Comparison of ENCODE assay signal across 8 cellular contexts in genomic region chr18:46917108-46917807, GRCh38. TPM values are rescaled to one million over a fixed set of nuclear protein-coding genes. Genes with fewer than 3 reads are reported as not detected.
DNase-seq lines count a peak whose midpoint lies in the region; ATAC-seq and TF ChIP-seq lines count a peak whose summit lies in the region.

Gene KATNAL2, plus strand, starts transcription at chr18:46917602. Its CDS starts 29,271 bp downstream, at chr18:46946873.
Gene PIAS2, minus strand, starts transcription at chr18:46917507. Its CDS starts 162 bp downstream, at chr18:46917345.

- H3K27ac Mint-ChIP-seq in activated T-helper 1 cell treated with anti-CD3 and anti-CD28 coated beads, Interleukin-12 subunit alpha, Interleukin-12 subunit beta, Interleukin-2, Interleukin-4 antibody, amounts not matched to agents 30 ng/mL and 10 ng/mL and 1 ng/mL, durations not matched to agents 14 hours and 24 hours and 36 hours: peak within 1 kb of the TSS; percentile 90
- peak within 1 kb of the TSS; percentile 55 to 96 (median 92) for H3K27ac Mint-ChIP-seq in naive thymus-derived CD8-positive, alpha-beta T cell
- H3K27ac Mint-ChIP-seq in stimulated activated naive B cell treated with anti-CD40 and anti-IgM and Interleukin-4, amounts not matched to agents 10 μg/mL and 1 μg/mL and 100 μg/mL, for 72 hours: peak within 1 kb of the TSS; percentile 92

- H3K4me3 Mint-ChIP-seq in activated T-helper 1 cell treated with anti-CD3 and anti-CD28 coated beads, Interleukin-12 subunit alpha, Interleukin-12 subunit beta, Interleukin-2, Interleukin-4 antibody, amounts not matched to agents 30 ng/mL and 10 ng/mL and 1 ng/mL, durations not matched to agents 14 hours and 24 hours and 36 hours: peak within 1 kb of the TSS; percentile 94
- H3K4me3 Mint-ChIP-seq in naive thymus-derived CD8-positive, alpha-beta T cell: peak within 1 kb of the TSS; percentile 83 to 95 (median 92)
- H3K4me3 Mint-ChIP-seq in stimulated activated naive B cell treated with anti-CD40 and anti-IgM and Interleukin-4, amounts not matched to agents 10 μg/mL and 1 μg/mL and 100 μg/mL, for 72 hours: peak within 1 kb of the TSS; percentile 93 to 96

- CTCF ChIA-PET in PC-9 (lab: Charles Lee): no interaction called here

- H3K4me2 ChIP-seq in PC-9 (peak within 1 kb of the TSS; percentile 99), fibroblast of lung (ENCODE audit: extremely low read depth, insufficient read depth, low read length) (peak within 1 kb of the TSS; percentile 94)

- no peaks in the 10 kb centered on the region for H3F3A ChIP-seq in PC-9 (ENCODE audit: insufficient read depth, low read depth)

- under 1% methylated on average over 107 of the region's 107 CpGs for WGBS in HUES64

- H4K20me1 ChIP-seq in PC-9 (ENCODE audit: insufficient read depth) (no peaks in the 10 kb centered on the region), fibroblast of lung (ENCODE audit: control insufficient read depth, extremely low read depth, insufficient read depth, low read length) (no peaks in the 10 kb centered on the region)

- peaks cover 5% of the 10 kb centered on the region for H3K27me3 Mint-ChIP-seq in activated T-helper 1 cell treated with anti-CD3 and anti-CD28 coated beads, Interleukin-12 subunit alpha, Interleukin-12 subunit beta, Interleukin-2, Interleukin-4 antibody, amounts not matched to agents 30 ng/mL and 10 ng/mL and 1 ng/mL, durations not matched to agents 14 hours and 24 hours and 36 hours (ENCODE audit: insufficient read depth)
- no peaks in the 10 kb centered on the region for H3K27me3 Mint-ChIP-seq in naive thymus-derived CD8-positive, alpha-beta T cell
- H3K27me3 Mint-ChIP-seq in stimulated activated naive B cell treated with anti-CD40 and anti-IgM and Interleukin-4, amounts not matched to agents 10 μg/mL and 1 μg/mL and 100 μg/mL, for 72 hours: no peaks in the 10 kb centered on the region

- H3K4me1 Mint-ChIP-seq in activated T-helper 1 cell treated with anti-CD3 and anti-CD28 coated beads, Interleukin-12 subunit alpha, Interleukin-12 subunit beta, Interleukin-2, Interleukin-4 antibody, amounts not matched to agents 30 ng/mL and 10 ng/mL and 1 ng/mL, durations not matched to agents 14 hours and 24 hours and 36 hours (ENCODE audit: low read depth): peaks cover 49% of the 10 kb centered on the region
- peaks cover 18 to 52% (median 50%) of the 10 kb centered on the region in 4 donors for H3K4me1 Mint-ChIP-seq in naive thymus-derived CD8-positive, alpha-beta T cell
- H3K4me1 Mint-ChIP-seq in stimulated activated naive B cell treated with anti-CD40 and anti-IgM and Interleukin-4, amounts not matched to agents 10 μg/mL and 1 μg/mL and 100 μg/mL, for 72 hours: peaks cover 23 to 49% of the 10 kb centered on the region in 2 donors

- H3K9me3 Mint-ChIP-seq in activated T-helper 1 cell treated with anti-CD3 and anti-CD28 coated beads, Interleukin-12 subunit alpha, Interleukin-12 subunit beta, Interleukin-2, Interleukin-4 antibody, amounts not matched to agents 30 ng/mL and 10 ng/mL and 1 ng/mL, durations not matched to agents 14 hours and 24 hours and 36 hours: no peaks in the 10 kb centered on the region
- H3K9me3 Mint-ChIP-seq in naive thymus-derived CD8-positive, alpha-beta T cell: no peaks in the 10 kb centered on the region
- H3K9me3 Mint-ChIP-seq in stimulated activated naive B cell treated with anti-CD40 and anti-IgM and Interleukin-4, amounts not matched to agents 10 μg/mL and 1 μg/mL and 100 μg/mL, for 72 hours: no peaks in the 10 kb centered on the region

- H3K4me1 ChIP-seq in HUES64 (ENCODE audit: insufficient read depth, low read length): peaks cover 42% of the 10 kb centered on the region
- peaks cover 14% of the 10 kb centered on the region for H3K4me1 ChIP-seq in PC-9 (replicated peaks; ENCODE audit: insufficient read depth)
- no peaks in the 10 kb centered on the region for H3K4me1 ChIP-seq in fibroblast of lung (ENCODE audit: control insufficient read depth, extremely low read depth, insufficient read depth, low read length)

- H3K79me2 ChIP-seq in PC-9 (ENCODE audit: low read depth): peaks cover 44% of the 10 kb centered on the region
- peaks cover 34% of the 10 kb centered on the region for H3K79me2 ChIP-seq in fibroblast of lung (ENCODE audit: control insufficient read depth, insufficient read depth, low read length)

- H3K36me3 Mint-ChIP-seq in activated T-helper 1 cell treated with anti-CD3 and anti-CD28 coated beads, Interleukin-12 subunit alpha, Interleukin-12 subunit beta, Interleukin-2, Interleukin-4 antibody, amounts not matched to agents 30 ng/mL and 10 ng/mL and 1 ng/mL, durations not matched to agents 14 hours and 24 hours and 36 hours (ENCODE audit: low read depth): peaks cover 2% of the 10 kb centered on the region
- no peaks in the 10 kb centered on the region for H3K36me3 Mint-ChIP-seq in naive thymus-derived CD8-positive, alpha-beta T cell
- H3K36me3 Mint-ChIP-seq in stimulated activated naive B cell treated with anti-CD40 and anti-IgM and Interleukin-4, amounts not matched to agents 10 μg/mL and 1 μg/mL and 100 μg/mL, for 72 hours: peaks cover 2 to 6% of the 10 kb centered on the region in 2 donors

- H3K9me3 ChIP-seq in HUES64 (ENCODE audit: insufficient read depth, low read depth, low read length) (no peaks in the 10 kb centered on the region), PC-9 (ENCODE audit: insufficient read depth, low read depth) (no peaks in the 10 kb centered on the region), fibroblast of lung (ENCODE audit: control insufficient read depth, insufficient read depth, low read depth, low read length) (no peaks in the 10 kb centered on the region)

- no peaks in the 10 kb centered on the region for H3K9me2 ChIP-seq in PC-9 (ENCODE audit: insufficient read depth)

- BruUV-seq in PC-9 (replicated peaks; lab: Mats Ljungman, UMichigan): no TSS peak

- TF ChIP-seq CTCF in PC-9 (conservative IDR thresholded peaks at IDR 0.05) (no peak), fibroblast of lung (conservative IDR thresholded peaks at IDR 0.05 in 1 of 2, IDR thresholded peaks at IDR 0.05 in 1 of 2; ENCODE audit: low read depth in 1 of 2, low read length in 2 of 2) (no peak)

- H3K36me3 ChIP-seq in HUES64 (ENCODE audit: insufficient read depth, low read length) (no peaks in the 10 kb centered on the region), PC-9 (ENCODE audit: low read depth) (no peaks in the 10 kb centered on the region), fibroblast of lung (ENCODE audit: control insufficient read depth, insufficient read depth, low read length) (no peaks in the 10 kb centered on the region)

- ATAC-seq in GM21423 (IDR thresholded peaks at IDR 0.05; ENCODE audit: unreplicated experiment): peak; percentile 78
- ATAC-seq in naive thymus-derived CD8-positive, alpha-beta T cell: peak; percentile 81 to 83
- ATAC-seq in stimulated activated naive B cell treated with anti-CD40 and anti-IgM and Interleukin-4, amounts not matched to agents 10 μg/mL and 1 μg/mL and 100 μg/mL, for 72 hours (replicated peaks): peak; percentile 89 to 93

- H3K27ac ChIP-seq in HUES64 (ENCODE audit: low read depth, low read length): peak within 1 kb of the TSS; percentile 99
- H3K27ac ChIP-seq in PC-9: no peak within 1 kb of the TSS
- peak within 1 kb of the TSS; percentile 61 for H3K27ac ChIP-seq in fibroblast of lung (ENCODE audit: insufficient read depth, low read length)

- H2AFZ ChIP-seq in PC-9 (peak within 1 kb of the TSS; percentile 94), fibroblast of lung (ENCODE audit: low read length) (peak within 1 kb of the TSS; percentile 93)

- H3K9ac ChIP-seq in HUES64 (ENCODE audit: low read depth, low read length) (peak within 1 kb of the TSS; percentile 88), fibroblast of lung (ENCODE audit: insufficient read depth, low read length) (peak within 1 kb of the TSS; percentile 84)

- DNase-seq in DMS114 treated with DMSO at 0.1 percent for 48 hours (lab: John Stamatoyannopoulos, UW; ENCODE audit: unreplicated experiment) (peak; percentile 48), PC-9 (peak; percentile 48 to 68), fibroblast of lung (ENCODE audit: low read depth in 2 of 2) (peak; percentile 64 to 72)
- DNase-seq in activated T-helper 1 cell treated with anti-CD3 and anti-CD28 coated beads, Interleukin-12 subunit alpha, Interleukin-12 subunit beta, Interleukin-2, Interleukin-4 antibody, amounts not matched to agents 30 ng/mL and 10 ng/mL and 1 ng/mL, durations not matched to agents 14 hours and 24 hours and 36 hours (ENCODE audit: low spot score): peak; percentile 68
- DNase-seq in naive thymus-derived CD8-positive, alpha-beta T cell: peak; percentile 54 to 83 (median 76)
- peak; percentile 72 for DNase-seq in stimulated activated naive B cell treated with anti-CD40 and anti-IgM and Interleukin-4, amounts not matched to agents 10 μg/mL and 1 μg/mL and 100 μg/mL, for 72 hours

- peak within 1 kb of the TSS; percentile 72 for H3K4me3 ChIP-seq in HUES64 (ENCODE audit: low read length)
- H3K4me3 ChIP-seq in PC-9: peak within 1 kb of the TSS; percentile 95
- H3K4me3 ChIP-seq in fibroblast of lung (replicated peaks in 1 of 4; ENCODE audit: control extremely low read depth in 1 of 4, insufficient read depth in 1 of 4, low read depth in 3 of 4, low read length in 4 of 4): peak within 1 kb of the TSS; percentile 67 to 99 (median 86)

- H3K27me3 ChIP-seq in HUES64 (ENCODE audit: insufficient read depth, low read length): no peaks in the 10 kb centered on the region
- no peaks in the 10 kb centered on the region for H3K27me3 ChIP-seq in PC-9 (ENCODE audit: insufficient read depth, low read depth)
- H3K27me3 ChIP-seq in fibroblast of lung (ENCODE audit: control insufficient read depth, insufficient read depth, low read length): no peaks in the 10 kb centered on the region

- POLR2A ChIA-PET in PC-9 (lab: Charles Lee; ENCODE audit: unreplicated experiment): interaction anchor here (0.6 kb wide), 1 partner anchor 944 kb away, joined by 4 read pairs; no protein-coding TSS in a partner anchor
- POLR2A ChIA-PET in naive thymus-derived CD8-positive, alpha-beta T cell (lab: Charles Lee): interaction anchor here (0.8 to 1.6 kb wide), 3 partner anchors 124 to 920 kb away, joined by 3 to 4 read pairs (median 3); partner anchors contain the start of gene HDHD2

- intact Hi-C loops in PC-9 (cut with micrococcal nuclease; ENCODE audit: unreplicated experiment): no loop called here
- intact Hi-C loops in activated T-helper 1 cell treated with anti-CD3 and anti-CD28 coated beads, Interleukin-12 subunit alpha, Interleukin-12 subunit beta, Interleukin-2, Interleukin-4 antibody, amounts not matched to agents 30 ng/mL and 10 ng/mL and 1 ng/mL, durations not matched to agents 14 hours and 24 hours and 36 hours (cut with micrococcal nuclease): loop anchor here (1.0 to 10.0 kb wide), 8 partner anchors 26 to 1495 kb away; partner anchors contain the start of genes ATP5F1A, IER3IP1 and ST8SIA5

RNA-seq across cellular contexts. Expression of gene KATNAL2, which starts in this region (rescaled TPM):
- 4.9 TPM for polyA plus RNA-seq in HUES64 (2013, experiment 1 of 2)
- polyA plus RNA-seq in HUES64 (2013, experiment 2 of 2): 9.4 TPM
- 9.0 and 9.4 TPM in 2 replicates for total RNA-seq in PC-9 (2021)
- total RNA-seq in activated T-helper 1 cell treated with anti-CD3 and anti-CD28 coated beads, Interleukin-12 subunit alpha, Interleukin-12 subunit beta, Interleukin-2, Interleukin-4 antibody, amounts not matched to agents 30 ng/mL and 10 ng/mL and 1 ng/mL, durations not matched to agents 14 hours and 24 hours and 36 hours: 0.26 and 0.27 TPM in 2 replicates
- 3.8 and 4.6 TPM in 2 replicates for total RNA-seq in fibroblast of lung
- polyA plus RNA-seq in fibroblast of lung: 1.5 and 1.8 TPM in 2 replicates
- 0.98 and 1.6 TPM in 2 replicates for polyA plus RNA-seq in fibroblast of lung (2012)
- 1.3 TPM in 1 of 2 replicates, not detected in the other for polyA minus RNA-seq in fibroblast of lung (ENCODE audit: low replicate concordance)
- 1 to 10 TPM; 1.7 to 2.2 TPM for total RNA-seq in naive thymus-derived CD8-positive, alpha-beta T cell
- 1 to 10 TPM in 1 of 3 donors, under 1 TPM in 2; 0.11 to 1.1 (median 0.72) TPM for polyA plus RNA-seq in naive thymus-derived CD8-positive, alpha-beta T cell

RNA-seq across cellular contexts. Expression of gene PIAS2, which starts in this region (rescaled TPM):
- polyA plus RNA-seq in HUES64 (2013, experiment 1 of 2): 25.3 TPM
- polyA plus RNA-seq in HUES64 (2013, experiment 2 of 2): 24.5 TPM
- total RNA-seq in PC-9 (2021) (17.1 and 17.5 TPM in 2 replicates), fibroblast of lung (12.8 and 14.4 TPM in 2 replicates)
- 28.5 and 28.7 TPM in 2 replicates for total RNA-seq in activated T-helper 1 cell treated with anti-CD3 and anti-CD28 coated beads, Interleukin-12 subunit alpha, Interleukin-12 subunit beta, Interleukin-2, Interleukin-4 antibody, amounts not matched to agents 30 ng/mL and 10 ng/mL and 1 ng/mL, durations not matched to agents 14 hours and 24 hours and 36 hours
- 22.1 and 23.1 TPM in 2 replicates for polyA plus RNA-seq in fibroblast of lung
- 10.8 and 12.0 TPM in 2 replicates for polyA plus RNA-seq in fibroblast of lung (2012)
- 23.8 and 25.3 TPM in 2 replicates for polyA minus RNA-seq in fibroblast of lung (ENCODE audit: low replicate concordance)
- 10 to 100 TPM; 40.6 to 45.4 TPM for total RNA-seq in naive thymus-derived CD8-positive, alpha-beta T cell
- polyA plus RNA-seq in naive thymus-derived CD8-positive, alpha-beta T cell: 10 to 100 TPM; 16.5 to 22.8 (median 20.7) TPM
